In the genomic region with DNA sequence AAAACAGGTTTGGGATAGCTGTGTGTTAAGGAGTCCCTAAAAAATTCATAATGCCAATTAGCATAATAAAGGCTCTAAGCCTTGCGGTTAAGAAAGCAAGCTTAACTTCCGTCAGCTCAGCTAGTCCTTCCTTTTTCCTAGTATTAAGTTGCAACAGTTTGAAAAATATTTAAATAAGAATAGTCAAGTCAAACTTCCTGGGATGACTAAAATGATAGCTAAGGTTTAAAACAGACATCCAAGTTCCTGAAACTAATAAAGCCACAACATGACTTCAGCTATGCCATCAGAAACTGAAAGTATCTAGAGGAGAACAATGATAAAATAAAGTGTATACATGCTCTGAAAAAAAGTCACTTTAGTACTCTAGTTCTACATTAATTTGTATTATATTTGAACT, we compare ENCODE assay signal across 8 cellular contexts. TPM values are rescaled to one million over a fixed set of nuclear protein-coding genes. Genes with fewer than 3 reads are reported as not detected.
DNase-seq lines count a peak whose midpoint lies in the region; ATAC-seq and TF ChIP-seq lines count a peak whose summit lies in the region.

No MANE protein-coding gene starts in this region.

- no peaks in the 10 kb centered on the region for H3K36me3 ChIP-seq in iPS-15b (ENCODE audit: control insufficient read depth, insufficient read depth, low read length)

- H3K27me3 ChIP-seq in iPS-15b (ENCODE audit: control insufficient read depth, insufficient read depth, low read length): no peaks in the 10 kb centered on the region

- CTCF ChIA-PET in activated CD4-positive, alpha-beta memory T cell treated with anti-CD3 and anti-CD28 coated beads, Interleukin-2, amount 10 ng/mL, durations not matched to agents 7 days and 5 days (lab: Charles Lee): interaction anchor here (0.6 to 1.5 kb wide), 4 partner anchors 19 to 133 kb away, joined by 3 to 4 read pairs (median 4); no protein-coding TSS in a partner anchor

- peak overlapping the region; percentile 93 for H3K27ac Mint-ChIP-seq in activated T-cell treated with anti-CD3 and anti-CD28 coated beads, Interleukin-2, amount 50 U/mL, for 72 hours
- H3K27ac Mint-ChIP-seq in activated CD4-positive, alpha-beta memory T cell treated with anti-CD3 and anti-CD28 coated beads, Interleukin-2, amount 10 ng/mL, durations not matched to agents 7 days and 5 days: peak overlapping the region; percentile 75

- H3K9me3 Mint-ChIP-seq in activated T-cell treated with anti-CD3 and anti-CD28 coated beads, Interleukin-2, amount 50 U/mL, for 72 hours: no peaks in the 10 kb centered on the region
- no peaks in the 10 kb centered on the region for H3K9me3 Mint-ChIP-seq in activated CD4-positive, alpha-beta memory T cell treated with anti-CD3 and anti-CD28 coated beads, Interleukin-2, amount 10 ng/mL, durations not matched to agents 7 days and 5 days

- TF ChIP-seq POLR2A in lower leg skin (IDR thresholded peaks at IDR 0.05): no peak

- H3K27me3 Mint-ChIP-seq in activated T-cell treated with anti-CD3 and anti-CD28 coated beads, Interleukin-2, amount 50 U/mL, for 72 hours (ENCODE audit: low read depth): no peaks in the 10 kb centered on the region
- no peaks in the 10 kb centered on the region for H3K27me3 Mint-ChIP-seq in activated CD4-positive, alpha-beta memory T cell treated with anti-CD3 and anti-CD28 coated beads, Interleukin-2, amount 10 ng/mL, durations not matched to agents 7 days and 5 days

- 8 to 12% methylated on average over 2 of the region's 2 CpGs for WGBS in lower leg skin, 2 donors

- no peak for DNase-seq in activated T-cell treated with anti-CD3 and anti-CD28 coated beads, Interleukin-2, amount 50 U/mL, for 72 hours
- no peak for DNase-seq in activated T-cell treated with anti-CD3 and anti-CD28 coated beads, Interleukin-2, amount 50 U/mL, for 48 hours
- DNase-seq in activated CD4-positive, alpha-beta memory T cell treated with anti-CD3 and anti-CD28 coated beads, Interleukin-2, amount 10 ng/mL, durations not matched to agents 7 days and 5 days: no peak
- peak; percentile 32 for DNase-seq in superior temporal gyrus (ENCODE audit: extremely low spot score)
- no peak for DNase-seq in HuH-7.5 (ENCODE audit: low spot score)
- DNase-seq in activated CD8-positive, alpha-beta memory T cell treated with anti-CD3 and anti-CD28 coated beads, Interleukin-2, amount 50 U/mL, for 48 hours: no peak
- DNase-seq in lower leg skin (ENCODE audit: low spot score in 2 of 2): no peak

- peaks cover 63% of the 10 kb centered on the region for H3K4me1 Mint-ChIP-seq in activated T-cell treated with anti-CD3 and anti-CD28 coated beads, Interleukin-2, amount 50 U/mL, for 72 hours (ENCODE audit: low read depth)
- H3K4me1 Mint-ChIP-seq in activated CD4-positive, alpha-beta memory T cell treated with anti-CD3 and anti-CD28 coated beads, Interleukin-2, amount 10 ng/mL, durations not matched to agents 7 days and 5 days: peaks cover 63% of the 10 kb centered on the region

- intact Hi-C loops in lower leg skin (cut with DNase I; ENCODE audit: low total_unique reads): no loop called here

- peak overlapping the region; percentile 98 for H3K4me3 ChIP-seq in iPS-15b (ENCODE audit: low read depth, low read length)
- no peak overlapping the region for H3K4me3 ChIP-seq in lower leg skin (ENCODE audit: low read depth, poor library complexity, severe bottlenecking)

- POLR2A ChIA-PET in activated CD4-positive, alpha-beta memory T cell treated with anti-CD3 and anti-CD28 coated beads, Interleukin-2, amount 10 ng/mL, durations not matched to agents 7 days and 5 days (lab: Charles Lee): interaction anchor here (0.9 to 5.0 kb wide), 14 partner anchors 9 to 1381 kb away, joined by 3 to 38 read pairs (median 4); a partner anchor contains a TSS

- H3K4me3 Mint-ChIP-seq in activated T-cell treated with anti-CD3 and anti-CD28 coated beads, Interleukin-2, amount 50 U/mL, for 72 hours: peak overlapping the region; percentile 90 to 97
- peak overlapping the region; percentile 98 for H3K4me3 Mint-ChIP-seq in activated CD4-positive, alpha-beta memory T cell treated with anti-CD3 and anti-CD28 coated beads, Interleukin-2, amount 10 ng/mL, durations not matched to agents 7 days and 5 days

- H3K9me3 ChIP-seq in iPS-15b (ENCODE audit: control insufficient read depth, insufficient read depth, low read length): no peaks in the 10 kb centered on the region

- ATAC-seq in activated T-cell treated with anti-CD3 and anti-CD28 coated beads, Interleukin-2, amount 50 U/mL, for 72 hours (replicated peaks in 1 of 2): no peak

- peaks cover 2% of the 10 kb centered on the region for H3K4me1 ChIP-seq in iPS-15b (ENCODE audit: control insufficient read depth, insufficient read depth, low read length)

- H3K36me3 Mint-ChIP-seq in activated T-cell treated with anti-CD3 and anti-CD28 coated beads, Interleukin-2, amount 50 U/mL, for 72 hours (ENCODE audit: insufficient read depth in 2 of 2): peaks cover 7% of the 10 kb centered on the region in 2 donors
- H3K36me3 Mint-ChIP-seq in activated CD4-positive, alpha-beta memory T cell treated with anti-CD3 and anti-CD28 coated beads, Interleukin-2, amount 10 ng/mL, durations not matched to agents 7 days and 5 days (ENCODE audit: low read depth): peaks cover 54% of the 10 kb centered on the region

- no peak for TF ChIP-seq CTCF in lower leg skin (IDR thresholded peaks at IDR 0.05)

- no peak overlapping the region for H3K9ac ChIP-seq in iPS-15b (ENCODE audit: low read depth, low read length)

RNA-seq across cellular contexts. Expression of a gene that starts 3.4 kb away (rescaled TPM):
- 10 to 100 TPM; 64.5 to 71.0 TPM for total RNA-seq in activated T-cell treated with anti-CD3 and anti-CD28 coated beads, Interleukin-2, amount 50 U/mL, for 72 hours
- 10 to 100 TPM; 56.5 to 58.5 TPM for total RNA-seq in activated CD4-positive, alpha-beta memory T cell treated with anti-CD3 and anti-CD28 coated beads, Interleukin-2, amount 10 ng/mL, durations not matched to agents 7 days and 5 days
- total RNA-seq in lower leg skin: 10 to 100 TPM; 11.2 to 30.3 (median 17.2) TPM
